In genomic region chr6:29845405-29846006, GRCh38 we compare ENCODE assay signal across 15 cellular contexts. TPM values are rescaled to one million over a fixed set of nuclear protein-coding genes. Genes with fewer than 3 reads are reported as not detected.
DNase-seq lines count a peak whose midpoint lies in the region; ATAC-seq and TF ChIP-seq lines count a peak whose summit lies in the region.
"Had no signal": no experiment of that assay in that cellular context is flagged by ENCODE, and none has a peak within 500 bp of the region (broad histone marks: within the 10 kb centered on the region; RNA-seq: fewer than 3 reads in every experiment).

No MANE protein-coding gene starts in this region.

- peak overlapping the region; percentile 24 for H3K4me3 Mint-ChIP-seq in activated CD4-positive, alpha-beta memory T cell treated with anti-CD3 and anti-CD28 coated beads for 36 hours

- peak overlapping the region; percentile 49 for H3K27ac Mint-ChIP-seq in activated CD4-positive, alpha-beta memory T cell treated with anti-CD3 and anti-CD28 coated beads for 36 hours

- H3K36me3 ChIP-seq in suprapubic skin, result no peaks in the 10 kb centered on the region
- H3K36me3 ChIP-seq: sigmoid colon, thoracic aorta had no signal

- TF ChIP-seq POLR2A in erythroblast (IDR thresholded peaks at IDR 0.05; ENCODE audit: low read length), result no peak
- TF ChIP-seq POLR2A in suprapubic skin (IDR thresholded peaks at IDR 0.05), result no peak
- no peak for TF ChIP-seq POLR2A in GM18505 (IDR thresholded peaks at IDR 0.05; ENCODE audit: borderline replicate concordance, extremely low read depth, insufficient read depth, insufficient read length)

- peaks cover 16% of the 10 kb centered on the region for H3K9me3 Mint-ChIP-seq in activated CD4-positive, alpha-beta memory T cell treated with anti-CD3 and anti-CD28 coated beads for 36 hours

- H3K4me1 ChIP-seq in suprapubic skin, result no peaks in the 10 kb centered on the region

- no peak overlapping the region for H3K4me3 ChIP-seq in suprapubic skin
- H3K4me3 ChIP-seq: sigmoid colon, thoracic aorta had no signal

- intact Hi-C loops in activated CD4-positive, alpha-beta memory T cell treated with anti-CD3 and anti-CD28 coated beads for 36 hours (cut with micrococcal nuclease), result loop anchor here (5.0 kb wide), 2 partner anchors 97 to 317 kb away; partner anchors contain the start of genes HLA-A, TRIM10 and TRIM15

- POLR2A ChIA-PET in activated CD4-positive, alpha-beta memory T cell treated with anti-CD3 and anti-CD28 coated beads for 36 hours (lab: Charles Lee), result no interaction called here

- H3K27me3 Mint-ChIP-seq in activated CD4-positive, alpha-beta memory T cell treated with anti-CD3 and anti-CD28 coated beads for 36 hours, result peaks cover 19% of the 10 kb centered on the region

- TF ChIP-seq EP300 in suprapubic skin (IDR thresholded peaks at IDR 0.05), result no peak

- H3K36me3 Mint-ChIP-seq in activated CD4-positive, alpha-beta memory T cell treated with anti-CD3 and anti-CD28 coated beads for 36 hours, result peaks cover 2% of the 10 kb centered on the region

- peak; percentile 5 for DNase-seq in NCI-H748 treated with DMSO at 0.1 percent for 48 hours (lab: John Stamatoyannopoulos, UW)
- DNase-seq in NCI-H748 (lab: John Stamatoyannopoulos, UW; ENCODE audit: unreplicated experiment), result no peak
- DNase-seq in activated CD4-positive, alpha-beta memory T cell treated with anti-CD3 and anti-CD28 coated beads for 36 hours, result peak; percentile 84
- peak; percentile 40 to 62 for DNase-seq in erythroblast (lab: John Stamatoyannopoulos, UW)
- peak in 2 of 3 experiments; percentile 32 to 36 for DNase-seq in stimulated activated CD4-positive, alpha-beta T cell treated with anti-CD3 and anti-CD28 coated beads, TNF-alpha, amount 100 ng/mL, for 4 hours (ENCODE audit: low read depth in 3 of 3)
- DNase-seq in suprapubic skin (ENCODE audit: low spot score in 2 of 2), result no peak
- DNase-seq: 8988T, EL, NCI-H526 treated with DMSO at 0.1 percent for 48 hours, sigmoid colon, T1000 had no signal

- no peak for ATAC-seq in GM18505 (IDR thresholded peaks at IDR 0.05; ENCODE audit: unreplicated experiment)
- ATAC-seq in GM21576 (IDR thresholded peaks at IDR 0.05; ENCODE audit: unreplicated experiment), result no peak

- H3K27ac ChIP-seq in suprapubic skin, result no peak overlapping the region
- H3K27ac ChIP-seq: KMS-11, sigmoid colon, thoracic aorta had no signal

- CTCF ChIA-PET in activated CD4-positive, alpha-beta memory T cell treated with anti-CD3 and anti-CD28 coated beads for 36 hours (lab: Charles Lee), result interaction anchor here (0.6 kb wide), 1 partner anchor 195 kb away, joined by 3 read pairs; no protein-coding TSS in a partner anchor

- H3K27me3 ChIP-seq in suprapubic skin, result peaks cover 29% of the 10 kb centered on the region

- peaks cover 25% of the 10 kb centered on the region for H3K4me1 Mint-ChIP-seq in activated CD4-positive, alpha-beta memory T cell treated with anti-CD3 and anti-CD28 coated beads for 36 hours (ENCODE audit: low read depth)

- TF ChIP-seq CTCF in suprapubic skin (IDR thresholded peaks at IDR 0.05), result no peak

- H3K9me3 ChIP-seq in suprapubic skin, result no peaks in the 10 kb centered on the region
- H3K9me3 ChIP-seq: thoracic aorta had no signal

- WGBS in suprapubic skin, result 12% methylated on average over 2 of the region's 2 CpGs

RNA-seq across cellular contexts. Expression of gene HLA-G, which starts 17.9 kb away (rescaled TPM):
- under 1 TPM; 0.19 to 0.38 TPM for total RNA-seq in activated CD4-positive, alpha-beta memory T cell treated with anti-CD3 and anti-CD28 coated beads for 36 hours
- 1 to 10 TPM in 1 of 4 donors, under 1 TPM in 1, not detected in 2; 0.80 to 1.1 TPM for total RNA-seq in suprapubic skin
- total RNA-seq: sigmoid colon had no signal

Comparison
In these comparisons a context has a peak if more than half of its experiments do, and no peak if none do; other contexts are left out.
1. DNase-seq: peak in NCI-H748 treated with DMSO at 0.1 percent for 48 hours (single experiment), activated CD4-positive, alpha-beta memory T cell treated with anti-CD3 and anti-CD28 coated beads for 36 hours (single experiment), erythroblast (2 of 2) and stimulated activated CD4-positive, alpha-beta T cell treated with anti-CD3 and anti-CD28 coated beads, TNF-alpha, amount 100 ng/mL, for 4 hours (2 of 3); none in NCI-H748 (single experiment) and suprapubic skin (0 of 2).